In genomic region chr12:51823875-51824565, GRCh38 we compare ENCODE assay signal across 9 cellular contexts. TPM values are rescaled to one million over a fixed set of nuclear protein-coding genes. Genes with fewer than 3 reads are reported as not detected.
DNase-seq lines count a peak whose midpoint lies in the region; ATAC-seq, FAIRE-seq and TF ChIP-seq lines count a peak whose summit lies in the region.
"Had no signal": no experiment of that assay in that cellular context is flagged by ENCODE, and none has a peak within 500 bp of the region (broad histone marks: within the 10 kb centered on the region; RNA-seq: fewer than 3 reads in every experiment).

No MANE protein-coding gene starts in this region.

- H3K4me1 ChIP-seq in adrenal gland (replicated peaks in 1 of 2): no peaks in the 10 kb centered on the region
- peaks cover 14% of the 10 kb centered on the region for H3K4me1 ChIP-seq in testis

- 18 to 20% (median 20%) methylated on average over 5 to 6 of the region's 6 CpGs for whole genome bisulfite sequencing in adrenal gland, 4 donors
- 26 to 55% methylated on average over 6 of the region's 6 CpGs for WGBS in testis, 2 donors

- no peaks in the 10 kb centered on the region for H3K36me3 Mint-ChIP-seq in activated CD8-positive, alpha-beta memory T cell treated with anti-CD3 and anti-CD28 coated beads, Interleukin-2, amount 10 ng/mL, durations not matched to agents 7 days and 5 days
- H3K36me3 Mint-ChIP-seq: memory B cell had no signal

- FAIRE-seq in GM18507 (lab: Jason Lieb, UNC): peak; percentile 41

- H3K27me3 Mint-ChIP-seq in activated CD8-positive, alpha-beta memory T cell treated with anti-CD3 and anti-CD28 coated beads, Interleukin-2, amount 10 ng/mL, durations not matched to agents 7 days and 5 days: no peaks in the 10 kb centered on the region

- H3K4me3 Mint-ChIP-seq in activated CD8-positive, alpha-beta memory T cell treated with anti-CD3 and anti-CD28 coated beads, Interleukin-2, amount 10 ng/mL, durations not matched to agents 7 days and 5 days: no peak overlapping the region
- H3K4me3 Mint-ChIP-seq: memory B cell had no signal

- peaks cover 25% of the 10 kb centered on the region for H3K4me1 Mint-ChIP-seq in activated CD8-positive, alpha-beta memory T cell treated with anti-CD3 and anti-CD28 coated beads, Interleukin-2, amount 10 ng/mL, durations not matched to agents 7 days and 5 days

- POLR2A ChIA-PET in BJ (lab: Charles Lee): interaction anchor here (0.6 kb wide), 1 partner anchor 403 kb away, joined by 3 read pairs; no protein-coding TSS in a partner anchor

- no peak overlapping the region for H3K27ac Mint-ChIP-seq in activated CD8-positive, alpha-beta memory T cell treated with anti-CD3 and anti-CD28 coated beads, Interleukin-2, amount 10 ng/mL, durations not matched to agents 7 days and 5 days
- H3K27ac Mint-ChIP-seq: memory B cell had no signal

- DNase-seq in BJ (ENCODE audit: low read depth): no peak
- DNase-seq in GM18507 (ENCODE audit: extremely low spot score, insufficient read length, low read depth): no peak
- peak; percentile 61 for DNase-seq in NCI-H2227 (lab: John Stamatoyannopoulos, UW; ENCODE audit: unreplicated experiment)
- DNase-seq in adrenal gland: peak in 6 of 7 donors; percentile 28 to 63 (median 36)
- peak; percentile 19 to 70 for DNase-seq in hippocampal formation (lab: John Stamatoyannopoulos, UW)
- peak; percentile 54 for DNase-seq in testis
- DNase-seq in activated CD8-positive, alpha-beta memory T cell treated with anti-CD3 and anti-CD28 coated beads, Interleukin-2, amount 10 ng/mL, durations not matched to agents 7 days and 5 days: no peak
- DNase-seq in MG63: no peak

- TF ChIP-seq POLR2A in adrenal gland (IDR thresholded peaks at IDR 0.05) (no peak), testis (IDR thresholded peaks at IDR 0.05) (no peak)

- H3K9me3 ChIP-seq in adrenal gland (replicated peaks in 1 of 3): no peaks in the 10 kb centered on the region
- H3K9me3 ChIP-seq in testis: no peaks in the 10 kb centered on the region
- H3K9me3 ChIP-seq in MG63: no peaks in the 10 kb centered on the region

- peak; percentile 64 for TF ChIP-seq CTCF in BJ (IDR thresholded peaks at IDR 0.05; ENCODE audit: insufficient read depth, low read depth, low read length)
- TF ChIP-seq CTCF in adrenal gland (IDR thresholded peaks at IDR 0.05): peak; percentile 23 to 53 (median 46)
- peak; percentile 19 to 29 (median 26) for TF ChIP-seq CTCF in testis (IDR thresholded peaks at IDR 0.05)

- CTCF ChIA-PET in BJ (lab: Yijun Ruan, JAX): interaction anchor here (0.5 to 4.9 kb wide), 30 partner anchors 9 to 525 kb away, joined by 3 to 83 read pairs (median 4); partner anchors contain the start of gene SLC4A8
- CTCF ChIA-PET in activated CD8-positive, alpha-beta memory T cell treated with anti-CD3 and anti-CD28 coated beads, Interleukin-2, amount 10 ng/mL, durations not matched to agents 7 days and 5 days (lab: Charles Lee): interaction anchor here (0.6 to 3.2 kb wide), 15 partner anchors 9 to 454 kb away, joined by 3 to 22 read pairs (median 4); partner anchors contain the start of gene SLC4A8

- H3K4me3 ChIP-seq in BJ (ENCODE audit: low read depth, low read length) (no peak overlapping the region), adrenal gland (no peak overlapping the region), testis (no peak overlapping the region), MG63 (no peak overlapping the region)

- H3K27me3 ChIP-seq in BJ (ENCODE audit: control insufficient read depth, insufficient read depth, low read length) (no peaks in the 10 kb centered on the region; the same call in 1 of the 2 replicates), adrenal gland (peaks cover 12% of the 10 kb centered on the region), testis (no peaks in the 10 kb centered on the region), MG63 (no peaks in the 10 kb centered on the region)

- no peaks in the 10 kb centered on the region for H3K9me3 Mint-ChIP-seq in activated CD8-positive, alpha-beta memory T cell treated with anti-CD3 and anti-CD28 coated beads, Interleukin-2, amount 10 ng/mL, durations not matched to agents 7 days and 5 days (ENCODE audit: low read depth)
- H3K9me3 Mint-ChIP-seq: memory B cell had no signal

- no peak overlapping the region for H3K27ac ChIP-seq in adrenal gland
- no peak overlapping the region for H3K27ac ChIP-seq in testis

- intact Hi-C loops in adrenal gland (cut with DNase I): loop anchor here in 1 of 2 donors (10.0 kb wide), 1 partner anchor 399 kb away; the partner anchor contains the start of gene SLC4A8
- intact Hi-C loops in testis (cut with DNase I; ENCODE audit: low total_unique reads): no loop called here

- no peak for ATAC-seq in activated CD8-positive, alpha-beta memory T cell treated with anti-CD3 and anti-CD28 coated beads, Interleukin-2, amount 10 ng/mL, durations not matched to agents 7 days and 5 days

- no peaks in the 10 kb centered on the region for H3K36me3 ChIP-seq in BJ (ENCODE audit: control insufficient read depth, insufficient read depth, low read length)
- no peaks in the 10 kb centered on the region for H3K36me3 ChIP-seq in adrenal gland (replicated peaks in 1 of 2)
- H3K36me3 ChIP-seq in testis (ENCODE audit: low read depth, missing control alignments): no peaks in the 10 kb centered on the region
- no peaks in the 10 kb centered on the region for H3K36me3 ChIP-seq in MG63

RNA-seq across cellular contexts. Expression of gene FIGNL2, which starts 24.5 kb away (rescaled TPM):
- polyA plus RNA-seq in BJ (2011; rRNA removed) (0.01 TPM in 1 of 2 replicates, not detected in the other), adrenal gland (under 1 TPM; 0.04 to 0.17 (median 0.16) TPM), testis (ENCODE audit: insufficient read depth, low read depth, low replicate concordance) (1.1 TPM)
- 0.05 TPM in 2 replicates for polyA minus RNA-seq in BJ (2011; rRNA and poly(A)+ RNA removed)
- total RNA-seq in adrenal gland (under 1 TPM in 7 of 8 donors, not detected in 1; 0.23 to 0.32 (median 0.26) TPM), testis (1 to 10 TPM; 1.7 to 2.1 TPM)
- under 1 TPM; 0.40 to 0.73 TPM for total RNA-seq in activated CD8-positive, alpha-beta memory T cell treated with anti-CD3 and anti-CD28 coated beads, Interleukin-2, amount 10 ng/mL, durations not matched to agents 7 days and 5 days
- total RNA-seq in MG63 (2014; rRNA removed; shearing (Covaris generic); ENCODE audit: low replicate concordance): 0.10 and 0.67 TPM in 2 replicates

Comparison
In these comparisons a context has a peak if more than half of its experiments do, and no peak if none do; other contexts are left out.
1. DNase-seq: peak in NCI-H2227 (single experiment), adrenal gland (6 of 7), hippocampal formation (2 of 2) and testis (single experiment); none in BJ (single experiment), GM18507 (single experiment), activated CD8-positive, alpha-beta memory T cell treated with anti-CD3 and anti-CD28 coated beads, Interleukin-2, amount 10 ng/mL, durations not matched to agents 7 days and 5 days (single experiment) and MG63 (single experiment).
2. Peak in every context shown above with its lines, with median percentiles within 50 percentile points of each other: CTCF ChIP-seq.